8 cellular contexts compared by ENCODE assay signal in genomic region chr5:64166201-64166959, GRCh38. TPM values are rescaled to one million over a fixed set of nuclear protein-coding genes. Genes with fewer than 3 reads are reported as not detected.
DNase-seq lines count a peak whose midpoint lies in the region; ATAC-seq and TF ChIP-seq lines count a peak whose summit lies in the region.

No MANE protein-coding gene starts in this region.

- no peak for TF ChIP-seq POLR2A in GM18505 (IDR thresholded peaks at IDR 0.05; ENCODE audit: borderline replicate concordance, extremely low read depth, insufficient read depth, insufficient read length)
- no peak for TF ChIP-seq POLR2A in Peyer's patch (IDR thresholded peaks at IDR 0.05)

- H3K23ac ChIP-seq in trophoblast cell (ENCODE audit: low read length) = no peak overlapping the region

- H3K9me3 ChIP-seq in Peyer's patch (no peaks in the 10 kb centered on the region), trophoblast cell (ENCODE audit: insufficient read depth, low read depth, low read length) (no peaks in the 10 kb centered on the region)

- peaks cover 0 to 4% (median 0%) of the 10 kb centered on the region in 4 donors for H3K4me1 ChIP-seq in Peyer's patch
- no peaks in the 10 kb centered on the region for H3K4me1 ChIP-seq in trophoblast cell (ENCODE audit: control insufficient read depth in 1 of 2, insufficient read depth in 2 of 2, low read length in 2 of 2)

- peak overlapping the region; percentile 41 to 71 (median 55) for H3K27ac ChIP-seq in Peyer's patch
- H3K27ac ChIP-seq in trophoblast cell (ENCODE audit: low read depth, low read length) = no peak overlapping the region

- TF ChIP-seq CTCF in Peyer's patch (IDR thresholded peaks at IDR 0.05) (no peak), glutamatergic neuron (IDR thresholded peaks at IDR 0.05; ENCODE audit: partially characterized antibody, unreplicated experiment) (no peak)

- H3K4me3 Mint-ChIP-seq in glutamatergic neuron (ENCODE audit: unreplicated experiment) = peak overlapping the region; percentile 94

- H2AK5ac ChIP-seq in trophoblast cell (ENCODE audit: low read length) = no peak overlapping the region

- peak overlapping the region; percentile 46 for H3K18ac ChIP-seq in trophoblast cell (ENCODE audit: low read length)

- H3K27me3 ChIP-seq in Peyer's patch = no peaks in the 10 kb centered on the region
- H3K27me3 ChIP-seq in trophoblast cell (ENCODE audit: insufficient read depth, low read length) = peaks cover 8% of the 10 kb centered on the region

- no peak overlapping the region for H2BK5ac ChIP-seq in trophoblast cell (ENCODE audit: low read depth, low read length, poor library complexity)

- H3K79me2 ChIP-seq in trophoblast cell (ENCODE audit: control insufficient read depth, insufficient read depth, low read length, poor library complexity) = peaks cover 7% of the 10 kb centered on the region

- peak overlapping the region; percentile 95 for H2AFZ ChIP-seq in trophoblast cell (ENCODE audit: insufficient read depth, low read length, poor library complexity)

- peak overlapping the region; percentile 87 for H4K8ac ChIP-seq in trophoblast cell (ENCODE audit: low read depth, low read length)

- WGBS in trophoblast cell (ENCODE audit: extremely low coverage, insufficient coverage, insufficient read length) = no CpG with 5 or more reads among the region's 23 CpGs

- no peak overlapping the region for H3K4ac ChIP-seq in trophoblast cell (ENCODE audit: low read depth, low read length)

- H3K9ac ChIP-seq in trophoblast cell (ENCODE audit: low read length) = peak overlapping the region; percentile 77

- ATAC-seq in GM18505 (IDR thresholded peaks at IDR 0.05; ENCODE audit: unreplicated experiment) = peak; percentile 10
- no peak for ATAC-seq in GM19328 (IDR thresholded peaks at IDR 0.05; ENCODE audit: unreplicated experiment)

- H4K12ac ChIP-seq in trophoblast cell (ENCODE audit: low read depth, low read length) = peak overlapping the region; percentile 69

- H3K36me3 ChIP-seq in Peyer's patch (no peaks in the 10 kb centered on the region), trophoblast cell (ENCODE audit: control insufficient read depth in 1 of 2, insufficient read depth in 2 of 2, low read length in 2 of 2) (no peaks in the 10 kb centered on the region)

- peaks cover 2% of the 10 kb centered on the region for H3K4me1 Mint-ChIP-seq in glutamatergic neuron (ENCODE audit: low read depth, unreplicated experiment)

- peak overlapping the region; percentile 22 for H4K91ac ChIP-seq in trophoblast cell (ENCODE audit: low read depth, low read length)

- H3K4me2 ChIP-seq in trophoblast cell (ENCODE audit: low read length) = peak overlapping the region; percentile 99

- peaks cover 4% of the 10 kb centered on the region for H3K9me3 Mint-ChIP-seq in glutamatergic neuron (ENCODE audit: unreplicated experiment)

- peaks cover 6% of the 10 kb centered on the region for H3K79me1 ChIP-seq in trophoblast cell (ENCODE audit: low read length)

- H2BK120ac ChIP-seq in trophoblast cell (ENCODE audit: insufficient read depth, low read length, poor library complexity) = peak overlapping the region; percentile 1

- DNase-seq in Peyer's patch = peak in 1 of 3 donors; percentile 43
- peak; percentile 25 for DNase-seq in glutamatergic neuron
- no peak for DNase-seq in trophoblast cell
- no peak for DNase-seq in GM19240 (ENCODE audit: insufficient read length, low spot score)
- DNase-seq in stimulated activated naive CD4-positive, alpha-beta T cell (lab: John Stamatoyannopoulos, UW) = no peak
- no peak for DNase-seq in NAMALWA (ENCODE audit: low spot score)

- H3K27me3 Mint-ChIP-seq in glutamatergic neuron (ENCODE audit: unreplicated experiment) = peaks cover 6% of the 10 kb centered on the region

- H3K4me3 ChIP-seq in Peyer's patch = peak overlapping the region; percentile 37 to 89 (median 61)
- H3K4me3 ChIP-seq in trophoblast cell (ENCODE audit: low read depth, low read length) = peak overlapping the region; percentile 84

- no peak overlapping the region for H3K27ac Mint-ChIP-seq in glutamatergic neuron (ENCODE audit: unreplicated experiment)

- H2BK12ac ChIP-seq in trophoblast cell (ENCODE audit: low read length) = no peak overlapping the region

- H3K14ac ChIP-seq in trophoblast cell (ENCODE audit: low read length) = peak overlapping the region; percentile 21

- no peaks in the 10 kb centered on the region for H3K36me3 Mint-ChIP-seq in glutamatergic neuron (ENCODE audit: unreplicated experiment)

RNA-seq across cellular contexts. Expression of gene RNF180, which starts 0.7 kb away (rescaled TPM):
- total RNA-seq in Peyer's patch = 1 to 10 TPM; 3.2 to 9.1 (median 4.3) TPM
- 9.1 TPM for total RNA-seq in glutamatergic neuron (ENCODE audit: unreplicated experiment)
- polyA plus RNA-seq in trophoblast cell (2013) = 1.7 and 1.9 TPM in 2 replicates
